In genomic region chr12:57149309-57149900, GRCh38 we compare ENCODE assay signal across 13 cellular contexts. TPM values are rescaled to one million over a fixed set of nuclear protein-coding genes. Genes with fewer than 3 reads are reported as not detected.
DNase-seq lines count a peak whose midpoint lies in the region; ATAC-seq and TF ChIP-seq lines count a peak whose summit lies in the region.
"Had no signal": no experiment of that assay in that cellular context is flagged by ENCODE, and none has a peak within 500 bp of the region (broad histone marks: within the 10 kb centered on the region; RNA-seq: fewer than 3 reads in every experiment).

No MANE protein-coding gene starts in this region.

- peak; percentile 16 for TF ChIP-seq POLR2A in transverse colon (IDR thresholded peaks at IDR 0.05)

- TF ChIP-seq CTCF in fibroblast of lung (conservative IDR thresholded peaks at IDR 0.05 in 1 of 2, IDR thresholded peaks at IDR 0.05 in 1 of 2; ENCODE audit: low read depth in 1 of 2, low read length in 2 of 2) = no peak
- TF ChIP-seq CTCF in transverse colon (IDR thresholded peaks at IDR 0.05) = no peak

- DNase-seq in SK-N-MC (ENCODE audit: low read depth, low spot score) = no peak
- DNase-seq in fibroblast of lung (ENCODE audit: low read depth in 2 of 2) = peak; percentile 47 to 87
- DNase-seq in transverse colon = peak; percentile 77
- DNase-seq in T-helper 2 cell treated with Interferon-gamma antibody and Interleukin-4, amounts not matched to agents 5 μg/mL and 100 μg/mL, for 36 hours (ENCODE audit: low spot score) = no peak
- no peak for DNase-seq in NCI-H1930 (lab: John Stamatoyannopoulos, UW)
- DNase-seq: activated CD4-positive, alpha-beta T cell treated with anti-CD3 and anti-CD28 coated beads for 4 hours; cerebellar nuclear complex; stimulated activated CD8-positive, alpha-beta memory T cell treated with anti-CD3 and anti-CD28 coated beads, Interleukin-4, amount 100 ng/mL, for 48 hours had no signal

- H3K4me1 ChIP-seq in fibroblast of lung (ENCODE audit: control insufficient read depth, extremely low read depth, insufficient read depth, low read length) (peaks cover 75% of the 10 kb centered on the region), mucosa of stomach (ENCODE audit: control insufficient read depth, insufficient read depth, low read length) (peaks cover 69% of the 10 kb centered on the region), transverse colon (peaks cover 60 to 84% (median 68%) of the 10 kb centered on the region in 4 donors)

- H3K27me3 ChIP-seq in fibroblast of lung (ENCODE audit: control insufficient read depth, insufficient read depth, low read length) = no peaks in the 10 kb centered on the region
- H3K27me3 ChIP-seq in mucosa of stomach (ENCODE audit: control insufficient read depth, insufficient read depth, low read length) = no peaks in the 10 kb centered on the region
- no peaks in the 10 kb centered on the region for H3K27me3 ChIP-seq in transverse colon

- intact Hi-C loops in transverse colon (cut with DNase I; ENCODE audit: low total_unique reads) = no loop called here

- H3K9ac ChIP-seq in SK-N-MC (ENCODE audit: insufficient read length) = no peak overlapping the region
- H3K9ac ChIP-seq in fibroblast of lung (ENCODE audit: insufficient read depth, low read length) = no peak overlapping the region
- peak overlapping the region; percentile 62 for H3K9ac ChIP-seq in mucosa of stomach (ENCODE audit: low read length)

- 31 to 42% methylated on average over 7 to 13 of the region's 13 CpGs for WGBS in transverse colon (ENCODE audit: low coverage in 1 of 2), 2 donors

- H3K27ac Mint-ChIP-seq in T-helper 2 cell treated with Interferon-gamma antibody and Interleukin-4, amounts not matched to agents 5 μg/mL and 100 μg/mL, for 36 hours = no peak overlapping the region
- H3K27ac Mint-ChIP-seq: IgD-negative memory B cell had no signal

- no peak overlapping the region for H2AFZ ChIP-seq in fibroblast of lung (ENCODE audit: low read length)

- no peaks in the 10 kb centered on the region for H3K4me1 Mint-ChIP-seq in T-helper 2 cell treated with Interferon-gamma antibody and Interleukin-4, amounts not matched to agents 5 μg/mL and 100 μg/mL, for 36 hours (ENCODE audit: low read depth)
- H3K4me1 Mint-ChIP-seq: IgD-negative memory B cell had no signal

- no peak overlapping the region for H3K4me3 Mint-ChIP-seq in T-helper 2 cell treated with Interferon-gamma antibody and Interleukin-4, amounts not matched to agents 5 μg/mL and 100 μg/mL, for 36 hours
- H3K4me3 Mint-ChIP-seq: IgD-negative memory B cell had no signal

- H3K36me3 ChIP-seq in SK-N-MC (ENCODE audit: insufficient read depth, low read length) (peaks cover 23% of the 10 kb centered on the region), fibroblast of lung (ENCODE audit: control insufficient read depth, insufficient read depth, low read length) (peaks cover 40% of the 10 kb centered on the region), mucosa of stomach (ENCODE audit: control insufficient read depth, insufficient read depth, low read length) (peaks cover 16% of the 10 kb centered on the region), transverse colon (no peaks in the 10 kb centered on the region)

- ATAC-seq in GM21529 (IDR thresholded peaks at IDR 0.05; ENCODE audit: unreplicated experiment) (no peak), HG03039 (IDR thresholded peaks at IDR 0.05; ENCODE audit: unreplicated experiment) (no peak)

- no peak overlapping the region for H3K4me3 ChIP-seq in SK-N-MC
- no peak overlapping the region for H3K4me3 ChIP-seq in fibroblast of lung (replicated peaks in 1 of 4; ENCODE audit: control extremely low read depth in 1 of 4, insufficient read depth in 1 of 4, low read depth in 3 of 4, low read length in 4 of 4)
- no peak overlapping the region for H3K4me3 ChIP-seq in mucosa of stomach (ENCODE audit: low read length)
- no peak overlapping the region for H3K4me3 ChIP-seq in transverse colon

- H3K79me2 ChIP-seq in fibroblast of lung (ENCODE audit: control insufficient read depth, insufficient read depth, low read length) = peaks cover 50% of the 10 kb centered on the region

- H4K20me1 ChIP-seq in fibroblast of lung (ENCODE audit: control insufficient read depth, extremely low read depth, insufficient read depth, low read length) = no peaks in the 10 kb centered on the region

- H3K9me3 Mint-ChIP-seq in T-helper 2 cell treated with Interferon-gamma antibody and Interleukin-4, amounts not matched to agents 5 μg/mL and 100 μg/mL, for 36 hours = no peaks in the 10 kb centered on the region
- H3K9me3 Mint-ChIP-seq: IgD-negative memory B cell had no signal

- H3K9me3 ChIP-seq in SK-N-MC (ENCODE audit: low read depth, low read length) (no peaks in the 10 kb centered on the region), fibroblast of lung (ENCODE audit: control insufficient read depth, insufficient read depth, low read depth, low read length) (no peaks in the 10 kb centered on the region), mucosa of stomach (ENCODE audit: control insufficient read depth, low read length) (no peaks in the 10 kb centered on the region), transverse colon (no peaks in the 10 kb centered on the region)

- no peaks in the 10 kb centered on the region for H3K27me3 Mint-ChIP-seq in T-helper 2 cell treated with Interferon-gamma antibody and Interleukin-4, amounts not matched to agents 5 μg/mL and 100 μg/mL, for 36 hours (ENCODE audit: low read depth)
- H3K27me3 Mint-ChIP-seq: IgD-negative memory B cell had no signal

- H3K4me2 ChIP-seq in fibroblast of lung (ENCODE audit: extremely low read depth, insufficient read depth, low read length) = peak overlapping the region; percentile 75

- in situ Hi-C loops in transverse colon (cut with MboI; ENCODE audit: low pct_ligation_motif_present in 1 of 4, low pct_unique_long_range_greater_than_20kb in 1 of 4, low sequenced_read_pairs in 3 of 4) = no loop called here

- no peaks in the 10 kb centered on the region for H3K36me3 Mint-ChIP-seq in T-helper 2 cell treated with Interferon-gamma antibody and Interleukin-4, amounts not matched to agents 5 μg/mL and 100 μg/mL, for 36 hours (ENCODE audit: low read depth)

- H3K27ac ChIP-seq in SK-N-MC = peak overlapping the region; percentile 50; the same call in 1 of the 2 replicates
- H3K27ac ChIP-seq in fibroblast of lung (ENCODE audit: insufficient read depth, low read length) = peak overlapping the region; percentile 93
- peak overlapping the region; percentile 83 to 97 (median 87) for H3K27ac ChIP-seq in transverse colon

- TF ChIP-seq EP300 in transverse colon (IDR thresholded peaks at IDR 0.05; ENCODE audit: low read depth) = no peak

RNA-seq across cellular contexts. Expression of gene LRP1-AS, which starts 2.0 kb away (rescaled TPM):
- not detected in 2 replicates for total RNA-seq in fibroblast of lung
- not detected in 2 replicates for polyA plus RNA-seq in fibroblast of lung
- polyA plus RNA-seq in fibroblast of lung (2012) = not detected in 2 replicates
- polyA minus RNA-seq in fibroblast of lung (ENCODE audit: low replicate concordance) = not detected in 2 replicates
- total RNA-seq in transverse colon = not detected
- total RNA-seq: mononuclear cell had no signal
- polyA plus RNA-seq: IgD-negative memory B cell had no signal

RNA-seq across cellular contexts. Expression of gene LRP1, which starts 21.1 kb away (rescaled TPM):
- total RNA-seq in fibroblast of lung = 377 and 464 TPM in 2 replicates
- 92.2 and 96.9 TPM in 2 replicates for polyA plus RNA-seq in fibroblast of lung
- 209 and 246 TPM in 2 replicates for polyA plus RNA-seq in fibroblast of lung (2012)
- 1,375 and 1,576 TPM in 2 replicates for polyA minus RNA-seq in fibroblast of lung (ENCODE audit: low replicate concordance)
- total RNA-seq in transverse colon = 100 to 1,000 TPM in 3 of 4 donors, 10 to 100 TPM in 1; 94.3 to 248 (median 199) TPM

RNA-seq across cellular contexts. Expression of gene STAT6, which starts 38.2 kb away (rescaled TPM):
- 90.4 and 103 TPM in 2 replicates for total RNA-seq in fibroblast of lung
- 116 and 123 TPM in 2 replicates for polyA plus RNA-seq in fibroblast of lung
- 99.4 and 116 TPM in 2 replicates for polyA plus RNA-seq in fibroblast of lung (2012)
- 235 and 253 TPM in 2 replicates for polyA minus RNA-seq in fibroblast of lung (ENCODE audit: low replicate concordance)
- total RNA-seq in transverse colon = 100 to 1,000 TPM; 181 to 318 (median 198) TPM

Comparison
In these comparisons a context has a peak if more than half of its experiments do, and no peak if none do; other contexts are left out.
1. DNase-seq: peak in fibroblast of lung (2 of 2) and transverse colon (single experiment); none in SK-N-MC (single experiment), T-helper 2 cell treated with Interferon-gamma antibody and Interleukin-4, amounts not matched to agents 5 μg/mL and 100 μg/mL, for 36 hours (single experiment) and NCI-H1930 (0 of 2).
2. Peak in every context shown above with its lines, with median percentiles within 50 percentile points of each other: H3K27ac ChIP-seq.